ENCODE assay signal across 19 cellular contexts in the genomic region with DNA sequence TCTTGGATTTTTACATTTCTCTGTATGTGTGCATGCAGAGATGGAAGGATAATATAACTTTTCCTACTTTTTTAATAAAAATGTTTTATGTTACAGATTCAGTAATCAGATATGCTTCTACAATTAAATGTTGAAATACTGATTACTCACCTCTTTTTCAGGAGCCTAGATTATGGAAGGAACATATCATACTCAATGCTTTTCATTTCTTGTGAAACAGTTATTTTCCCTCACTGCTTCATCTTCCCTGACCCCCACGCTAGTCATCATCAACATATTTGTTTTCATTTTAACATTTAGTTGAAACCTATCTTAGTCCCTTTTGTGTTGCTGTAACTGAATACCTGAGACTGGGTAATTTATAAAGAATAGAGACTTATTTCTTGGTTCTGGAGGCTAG.
"Had no signal": no experiment of that assay in that cellular context is flagged by ENCODE, and none has a peak within 500 bp of the region (broad histone marks: within the 10 kb centered on the region; RNA-seq: fewer than 3 reads in every experiment).

No MANE protein-coding gene starts in this region.

- H3K4me1 ChIP-seq: psoas muscle, spleen, tibial nerve, upper lobe of left lung had no signal

- H3K36me3 ChIP-seq: ovary, thoracic aorta had no signal

- H3K27me3 ChIP-seq: ovary, sigmoid colon, spleen, tibial nerve, upper lobe of left lung had no signal

- H3K4me3 ChIP-seq: lung, ovary, psoas muscle, sigmoid colon, skin epidermis, spleen, thoracic aorta, tibial nerve, upper lobe of left lung had no signal

- DNase-seq: cortex of kidney; hypothalamus; kidney; natural killer cell; occipital lobe; ovary; posterior cingulate gyrus; psoas muscle; right cardiac atrium; sigmoid colon; spleen; stimulated activated CD4-positive, alpha-beta T cell treated with anti-CD3 and anti-CD28 coated beads, Interleukin-15, amount 100 ng/mL, for 24 hours; stimulated activated CD4-positive, alpha-beta T cell treated with anti-CD3 and anti-CD28 coated beads, Interleukin-2, amount 100 ng/mL, for 48 hours; stimulated activated naive B cell treated with anti-CD40 and anti-IgM and Interleukin-4, amounts not matched to agents 10 μg/mL and 1 μg/mL and 100 μg/mL, for 72 hours; upper lobe of left lung had no signal

- H3K9me3 ChIP-seq: ovary, psoas muscle, sigmoid colon, thoracic aorta, tibial nerve, upper lobe of left lung had no signal
